Comparison of ENCODE assay signal across 17 cellular contexts in genomic region chr15:60729850-60730458, GRCh38.
DNase-seq lines count a peak whose midpoint lies in the region; ATAC-seq, FAIRE-seq and TF ChIP-seq lines count a peak whose summit lies in the region.
"Had no signal": no experiment of that assay in that cellular context is flagged by ENCODE, and none has a peak within 500 bp of the region (broad histone marks: within the 10 kb centered on the region; RNA-seq: fewer than 3 reads in every experiment).

No MANE protein-coding gene starts in this region.

- H3K4me3 ChIP-seq in liver (ENCODE audit: low read depth in 1 of 3, low read length in 3 of 3) (no peak overlapping the region), HepG2 (replicated peaks in 1 of 3; ENCODE audit: insufficient read depth in 1 of 3, low read depth in 2 of 3, low read length in 3 of 3) (no peak overlapping the region), gastroesophageal sphincter (no peak overlapping the region)
- H3K4me3 ChIP-seq: HAP-1, stomach had no signal

- no peak for TF ChIP-seq POLR2A in HepG2 (IDR thresholded peaks at IDR 0.05; ENCODE audit: insufficient read depth in 1 of 2, low read depth in 2 of 2, low read length in 2 of 2)
- TF ChIP-seq POLR2A in gastroesophageal sphincter (IDR thresholded peaks at IDR 0.05), result no peak

- H3K27ac ChIP-seq in liver (ENCODE audit: low read depth in 1 of 2, low read length in 2 of 2) (peak overlapping the region in 1 of 2 donors; percentile 39), HepG2 (ENCODE audit: extremely low read length, insufficient read depth, low read length) (no peak overlapping the region), gastroesophageal sphincter (no peak overlapping the region)
- H3K27ac ChIP-seq: stomach had no signal

- ATAC-seq in HepG2 (no peak), gastroesophageal sphincter (no peak), GM18498 (IDR thresholded peaks at IDR 0.05; ENCODE audit: unreplicated experiment) (no peak)
- ATAC-seq: left cardiac atrium had no signal

- H3K79me2 ChIP-seq in HepG2 (ENCODE audit: insufficient read depth, low read length), result no peaks in the 10 kb centered on the region

- POLR2A ChIA-PET in HepG2 (lab: Yijun Ruan, JAX), result no interaction called here

- no peaks in the 10 kb centered on the region for H3K36me3 ChIP-seq in liver (ENCODE audit: control insufficient read depth in 4 of 4, insufficient read depth in 3 of 4, low read depth in 1 of 4, low read length in 3 of 4)
- no peaks in the 10 kb centered on the region for H3K36me3 ChIP-seq in HepG2 (replicated peaks in 1 of 2; ENCODE audit: control insufficient read depth in 1 of 2, insufficient read depth in 2 of 2, low read length in 2 of 2)
- H3K36me3 ChIP-seq in gastroesophageal sphincter, result peaks cover 0 to 4% of the 10 kb centered on the region in 2 donors
- H3K36me3 ChIP-seq: HAP-1, stomach had no signal

- intact Hi-C loops in HepG2 (cut with micrococcal nuclease; ENCODE audit: unreplicated experiment), result no loop called here

- CTCF ChIA-PET in HepG2 (lab: Yijun Ruan, JAX; ENCODE audit: low intra/inter-chr PET ratio, low total read pairs), result no interaction called here

- FAIRE-seq in HepG2 (lab: Jason Lieb, UNC), result no peak
- FAIRE-seq: bronchial epithelial cell, small intestine had no signal

- H3K9ac ChIP-seq in liver (ENCODE audit: low read depth in 1 of 2, low read length in 2 of 2) (no peak overlapping the region), HepG2 (ENCODE audit: insufficient read depth, low read depth, low read length) (no peak overlapping the region)

- no TSS peak for BruUV-seq in HepG2 (replicated peaks; lab: Mats Ljungman, UMichigan)

- in situ Hi-C loops in HepG2 (cut with HindIII; ENCODE audit: extremely low pct_ligation_motif_present, low pct_unique_long_range_greater_than_20kb), result no loop called here

- H3K9me3 ChIP-seq in liver (ENCODE audit: control insufficient read depth in 4 of 4, low read length in 3 of 4) (no peaks in the 10 kb centered on the region), HepG2 (ENCODE audit: low read length) (peaks cover 19% of the 10 kb centered on the region), gastroesophageal sphincter (peaks cover 0 to 7% (median 0%) of the 10 kb centered on the region in 3 donors)
- H3K9me3 ChIP-seq: HAP-1 had no signal

- TF ChIP-seq CTCF in liver (IDR thresholded peaks at IDR 0.05; ENCODE audit: low read depth, low read length, missing input control), result no peak
- no peak for TF ChIP-seq CTCF in HepG2 (CRISPR knock-in tag; IDR thresholded peaks at IDR 0.05)
- TF ChIP-seq CTCF in gastroesophageal sphincter (IDR thresholded peaks at IDR 0.05), result no peak

- no peak overlapping the region for H3K4me2 ChIP-seq in HepG2 (ENCODE audit: low read depth, low read length)

- H3K4me1 ChIP-seq in liver (ENCODE audit: control insufficient read depth in 4 of 4, insufficient read depth in 4 of 4, low read length in 3 of 4) (peaks cover 3 to 19% (median 14%) of the 10 kb centered on the region in 4 donors), HepG2 (ENCODE audit: insufficient read depth, low read length) (peaks cover 49% of the 10 kb centered on the region), gastroesophageal sphincter (no peaks in the 10 kb centered on the region)
- H3K4me1 ChIP-seq: HAP-1, stomach had no signal

- H3K27me3 ChIP-seq in liver (ENCODE audit: control insufficient read depth in 4 of 4, insufficient read depth in 4 of 4, low read length in 3 of 4) (no peaks in the 10 kb centered on the region), HepG2 (ENCODE audit: control insufficient read depth in 1 of 2, insufficient read depth in 2 of 2, low read length in 2 of 2) (no peaks in the 10 kb centered on the region), gastroesophageal sphincter (no peaks in the 10 kb centered on the region)
- H3K27me3 ChIP-seq: stomach had no signal

- H2AFZ ChIP-seq in HepG2 (ENCODE audit: low read length), result no peak overlapping the region

- no peak for DNase-seq in HepG2 (ENCODE audit: low spot score)
- peak; percentile 37 for DNase-seq in activated T-helper 9 cell treated with anti-CD3 and anti-CD28 coated beads, Interleukin-2, amount 50 U/mL, for 16 hours (ENCODE audit: low read depth)
- peak; percentile 55 to 56 for DNase-seq in stimulated activated CD4-positive, alpha-beta T cell treated with anti-CD3 and anti-CD28 coated beads, Interleukin-2, amount 100 ng/mL, for 24 hours
- no peak for DNase-seq in COLO668 (lab: John Stamatoyannopoulos, UW; ENCODE audit: unreplicated experiment)
- DNase-seq in NCI-H1105 treated with DMSO at 0.1 percent for 48 hours (lab: John Stamatoyannopoulos, UW), result no peak
- DNase-seq: effector memory CD4-positive, alpha-beta T cell; KBM-7; left cardiac atrium; NCI-H446; SIG-M5; small intestine; stomach had no signal

- no peak for TF ChIP-seq EP300 in HepG2 (IDR thresholded peaks at IDR 0.05; ENCODE audit: low read depth in 2 of 2, low read length in 2 of 2)
- TF ChIP-seq EP300 in HepG2 (CRISPR knock-in tag; IDR thresholded peaks at IDR 0.05; ENCODE audit: borderline replicate concordance), result no peak
- no peak for TF ChIP-seq EP300 in gastroesophageal sphincter (IDR thresholded peaks at IDR 0.05)

- WGBS in liver, result 56% methylated on average over 8 of the region's 8 CpGs
- WGBS in HepG2 (ENCODE audit: low lambda C conversion rate), result 58% methylated on average over 8 of the region's 8 CpGs
- WGBS in gastroesophageal sphincter (ENCODE audit: low coverage in 1 of 2), 2 donors, result 93% methylated on average over 6 to 8 of the region's 8 CpGs

- peak; percentile 15 to 39 for TF ChIP-seq RAD21 in liver (IDR thresholded peaks at IDR 0.05)
- no peak for TF ChIP-seq RAD21 in HepG2 (CRISPR knock-in tag; IDR thresholded peaks at IDR 0.05)

- no peaks in the 10 kb centered on the region for H4K20me1 ChIP-seq in HepG2 (ENCODE audit: insufficient read depth, low read length)

TF ChIP-seq in liver, 16 proteins besides CTCF, POLR2A, EP300 and RAD21:
- TF ChIP-seq FOXA1 (IDR thresholded peaks at IDR 0.05) (peak; percentile 62), EGR1 (IDR thresholded peaks at IDR 0.05; ENCODE audit: low read depth in 2 of 2) (no peak), HNF4A (conservative IDR thresholded peaks at IDR 0.05) (peak; percentile 36 to 61), SP1 (IDR thresholded peaks at IDR 0.05) (peak; percentile 13), RXRA (IDR thresholded peaks at IDR 0.05) (peak in 1 of 2 donors; percentile 37), HNF4G (IDR thresholded peaks at IDR 0.05) (no peak), TAF1 (conservative IDR thresholded peaks at IDR 0.05) (no peak), NR2F2 (IDR thresholded peaks at IDR 0.05) (no peak), FOXA2 (IDR thresholded peaks at IDR 0.05) (peak; percentile 67), YY1 (IDR thresholded peaks at IDR 0.05) (no peak)

TF ChIP-seq in HepG2, 621 proteins besides CTCF, POLR2A, EP300 and RAD21 (continues in another document):
- no peak for TF ChIP-seq ZNF850 (CRISPR knock-in tag; conservative IDR thresholded peaks at IDR 0.05)
- no peak for TF ChIP-seq HOXA3 (CRISPR knock-in tag; IDR thresholded peaks at IDR 0.05)
- TF ChIP-seq FOXA3 (CRISPR knock-in tag; IDR thresholded peaks at IDR 0.05), result no peak
- TF ChIP-seq SIN3A (IDR thresholded peaks at IDR 0.05; ENCODE audit: borderline replicate concordance, low read depth, low read length), result no peak
- no peak for TF ChIP-seq AKNA (CRISPR knock-in tag; IDR thresholded peaks at IDR 0.05; ENCODE audit: borderline replicate concordance)

Comparison
In these comparisons a context has a peak if more than half of its experiments do, and no peak if none do; other contexts are left out.
1. DNase-seq: peak in activated T-helper 9 cell treated with anti-CD3 and anti-CD28 coated beads, Interleukin-2, amount 50 U/mL, for 16 hours (single experiment) and stimulated activated CD4-positive, alpha-beta T cell treated with anti-CD3 and anti-CD28 coated beads, Interleukin-2, amount 100 ng/mL, for 24 hours (2 of 2); none in HepG2 (single experiment), COLO668 (single experiment) and NCI-H1105 treated with DMSO at 0.1 percent for 48 hours (single experiment).